19 cellular contexts compared by ENCODE assay signal in genomic region chr10:662686-663465, GRCh38. TPM values are rescaled to one million over a fixed set of nuclear protein-coding genes. Genes with fewer than 3 reads are reported as not detected.
A peak's percentile ranks its signal among the peaks of the same experiment; 100 is the strongest.
DNase-seq lines count a peak whose midpoint lies in the region; ATAC-seq and TF ChIP-seq lines count a peak whose summit lies in the region.
"Had no signal": no experiment of that assay in that cellular context is flagged by ENCODE, and none has a peak within 500 bp of the region (broad histone marks: within the 10 kb centered on the region; RNA-seq: fewer than 3 reads in every experiment).

No MANE protein-coding gene starts in this region.

- WGBS in gastroesophageal sphincter (ENCODE audit: low coverage in 1 of 2), 2 donors = 31 to 43% methylated on average over 8 to 10 of the region's 11 CpGs
- WGBS in tibial nerve, 2 donors = 46 to 54% methylated on average over 11 of the region's 11 CpGs

- H3K4me3 ChIP-seq in gastroesophageal sphincter (no peak overlapping the region), osteoblast (ENCODE audit: insufficient read depth, low read length) (no peak overlapping the region), tibial nerve (no peak overlapping the region)
- H3K4me3 ChIP-seq: A549, adrenal gland, skin epidermis had no signal

- TF ChIP-seq EP300 in gastroesophageal sphincter (IDR thresholded peaks at IDR 0.05) = no peak
- TF ChIP-seq EP300 in tibial nerve (IDR thresholded peaks at IDR 0.05) = no peak

- H3K27ac ChIP-seq in gastroesophageal sphincter (peak overlapping the region; percentile 19 to 86 (median 74)), osteoblast (ENCODE audit: low read depth, low read length) (no peak overlapping the region), tibial nerve (peak overlapping the region; percentile 37 to 86 (median 75))
- H3K27ac ChIP-seq: A549, adrenal gland had no signal

- ATAC-seq in gastroesophageal sphincter = peak; percentile 47
- ATAC-seq: A549 had no signal

- H3K36me3 ChIP-seq in gastroesophageal sphincter = no peaks in the 10 kb centered on the region
- no peaks in the 10 kb centered on the region for H3K36me3 ChIP-seq in osteoblast (ENCODE audit: insufficient read depth, low read length)
- no peaks in the 10 kb centered on the region for H3K36me3 ChIP-seq in tibial nerve
- H3K36me3 ChIP-seq: adrenal gland had no signal

- DNase-seq in NCI-H82 (lab: John Stamatoyannopoulos, UW) (peak; percentile 33), NCI-H82 treated with DMSO at 0.1 percent for 48 hours (lab: John Stamatoyannopoulos, UW; ENCODE audit: unreplicated experiment) (no peak), osteoblast (ENCODE audit: insufficient read length, low spot score, missing footprints) (peak; percentile 77), tibial nerve (ENCODE audit: low spot score in 2 of 2) (no peak), mucosa of gallbladder (ENCODE audit: low spot score) (no peak), SIG-M5 (lab: John Stamatoyannopoulos, UW) (no peak), GM19240 (ENCODE audit: insufficient read length, low spot score) (no peak)
- DNase-seq: activated CD4-positive, alpha-beta T cell treated with anti-CD3 and anti-CD28 coated beads for 4 hours; activated effector memory CD4-positive, alpha-beta T cell treated with Interleukin-2 at 50 U/mL for 16 hours; adrenal gland; KG1; kidney; mesenchymal stem cell; NCI-H2081 treated with DMSO at 0.1 percent for 48 hours; NCI-H526; trophoblast cell had no signal

- no peak overlapping the region for H3K4me2 ChIP-seq in osteoblast (ENCODE audit: insufficient read depth, low read length)
- H3K4me2 ChIP-seq: A549 had no signal

- H3K27me3 ChIP-seq in gastroesophageal sphincter (no peaks in the 10 kb centered on the region), osteoblast (ENCODE audit: insufficient read depth, low read length) (no peaks in the 10 kb centered on the region), tibial nerve (no peaks in the 10 kb centered on the region)
- H3K27me3 ChIP-seq: adrenal gland had no signal

- TF ChIP-seq POLR2A in gastroesophageal sphincter (IDR thresholded peaks at IDR 0.05) = no peak
- no peak for TF ChIP-seq POLR2A in tibial nerve (IDR thresholded peaks at IDR 0.05)

- no peak for TF ChIP-seq CTCF in gastroesophageal sphincter (IDR thresholded peaks at IDR 0.05)
- no peak for TF ChIP-seq CTCF in osteoblast (IDR thresholded peaks at IDR 0.05; ENCODE audit: extremely low read depth, low read depth, low read length)
- no peak for TF ChIP-seq CTCF in tibial nerve (IDR thresholded peaks at IDR 0.05)

- H3K9me3 ChIP-seq in gastroesophageal sphincter (no peaks in the 10 kb centered on the region), osteoblast (ENCODE audit: low read depth, low read length) (no peaks in the 10 kb centered on the region), tibial nerve (no peaks in the 10 kb centered on the region)
- H3K9me3 ChIP-seq: A549, adrenal gland had no signal

- peaks cover 8 to 88% (median 29%) of the 10 kb centered on the region in 3 donors for H3K4me1 ChIP-seq in gastroesophageal sphincter
- peaks cover 27% of the 10 kb centered on the region for H3K4me1 ChIP-seq in osteoblast (ENCODE audit: insufficient read depth, low read length)
- peaks cover 0 to 71% (median 34%) of the 10 kb centered on the region in 4 donors for H3K4me1 ChIP-seq in tibial nerve
- H3K4me1 ChIP-seq: A549 had no signal

- H4K20me1 ChIP-seq in osteoblast (ENCODE audit: insufficient read depth, low read length) = peaks cover 35% of the 10 kb centered on the region

- peaks cover 93% of the 10 kb centered on the region for H3K79me2 ChIP-seq in osteoblast (ENCODE audit: insufficient read depth, low read length)

- H2AFZ ChIP-seq in osteoblast (ENCODE audit: low read length) = no peak overlapping the region

RNA-seq across cellular contexts. Expression of gene DIP2C, which starts 26.6 kb away (rescaled TPM):
- 10 to 100 TPM; 40.8 to 73.8 (median 47.7) TPM for total RNA-seq in gastroesophageal sphincter
- 32.4 and 36.9 TPM in 2 replicates for total RNA-seq in osteoblast
- 10 to 100 TPM; 31.4 to 46.5 (median 36.0) TPM for total RNA-seq in tibial nerve
- 31.5 TPM for total RNA-seq in mucosa of gallbladder

Comparison
In these comparisons a context has a peak if more than half of its experiments do, and no peak if none do; other contexts are left out.
1. DNase-seq: peak in NCI-H82 (single experiment) and osteoblast (single experiment); none in NCI-H82 treated with DMSO at 0.1 percent for 48 hours (single experiment), tibial nerve (0 of 2), mucosa of gallbladder (single experiment), SIG-M5 (single experiment) and GM19240 (single experiment).